22 cellular contexts compared by ENCODE assay signal in genomic region chr11:73197348-73197747, GRCh38. TPM values are rescaled to one million over a fixed set of nuclear protein-coding genes. Genes with fewer than 3 reads are reported as not detected.
DNase-seq lines count a peak whose midpoint lies in the region; ATAC-seq lines count a peak whose summit lies in the region.
"Had no signal": no experiment of that assay in that cellular context is flagged by ENCODE, and none has a peak within 500 bp of the region (broad histone marks: within the 10 kb centered on the region; RNA-seq: fewer than 3 reads in every experiment).

No MANE protein-coding gene starts in this region.

- H3K4me3 ChIP-seq in esophagus (ENCODE audit: low read depth in 1 of 2, low read length in 2 of 2) (no peak overlapping the region), mucosa of rectum (ENCODE audit: low read length in 2 of 2) (no peak overlapping the region)
- H3K4me3 ChIP-seq: right lobe of liver, SK-N-MC had no signal

- H3K36me3 ChIP-seq in esophagus (ENCODE audit: control insufficient read depth in 2 of 2, insufficient read depth in 2 of 2, low read length in 1 of 2) (no peaks in the 10 kb centered on the region), mucosa of rectum (ENCODE audit: control insufficient read depth in 2 of 2, insufficient read depth in 2 of 2, low read length in 2 of 2) (no peaks in the 10 kb centered on the region)
- H3K36me3 ChIP-seq: right lobe of liver had no signal

- 51 to 72% methylated on average over 4 of the region's 4 CpGs for WGBS in esophagus, 2 donors

- H3K27me3 ChIP-seq in esophagus (ENCODE audit: control insufficient read depth in 1 of 2, insufficient read depth in 2 of 2, low read length in 2 of 2) (no peaks in the 10 kb centered on the region), mucosa of rectum (ENCODE audit: control insufficient read depth in 2 of 2, insufficient read depth in 2 of 2, low read length in 2 of 2) (no peaks in the 10 kb centered on the region)
- H3K27me3 ChIP-seq: right lobe of liver had no signal

- peak; percentile 12 for DNase-seq in activated effector memory CD4-positive, alpha-beta T cell treated with anti-CD3 and anti-CD28 coated beads, Interleukin-2, amount 50 U/mL, for 16 hours
- DNase-seq in activated effector memory CD4-positive, alpha-beta T cell treated with Interleukin-2 at 50 U/mL for 16 hours: no peak
- DNase-seq: activated CD4-positive, alpha-beta T cell treated with anti-CD3 and anti-CD28 coated beads for 4 hours; activated T-cell treated with anti-CD3 and anti-CD28 coated beads for 4 hours; DMS153; H7; kidney glomerular epithelial cell; mammary epithelial cell; NCI-H1105 treated with DMSO at 0.1 percent for 48 hours; NCI-H2029 treated with DMSO at 0.1 percent for 48 hours; NCI-H2227 treated with DMSO at 0.1 percent for 48 hours; posterior cingulate gyrus; stimulated activated naive CD4-positive, alpha-beta T cell; T-helper 17 cell had no signal

- no peak overlapping the region for H3K9ac ChIP-seq in mucosa of rectum (ENCODE audit: low read depth in 1 of 2, low read length in 2 of 2)

- ATAC-seq in HG02763 (IDR thresholded peaks at IDR 0.05; ENCODE audit: unreplicated experiment) (no peak), GM21576 (IDR thresholded peaks at IDR 0.05; ENCODE audit: unreplicated experiment) (no peak), HG03469 (IDR thresholded peaks at IDR 0.05; ENCODE audit: unreplicated experiment) (no peak), GM18517 (IDR thresholded peaks at IDR 0.05; ENCODE audit: unreplicated experiment) (no peak)
- ATAC-seq: right lobe of liver, T-helper 17 cell had no signal

- H3K27ac ChIP-seq in esophagus (ENCODE audit: low read depth in 2 of 2, low read length in 1 of 2): peak overlapping the region; percentile 65 to 89
- peak overlapping the region; percentile 71 to 79 for H3K27ac ChIP-seq in mucosa of rectum (ENCODE audit: low read depth in 2 of 2, low read length in 2 of 2)
- H3K27ac ChIP-seq: right lobe of liver, SK-N-MC had no signal

- H3K9me3 ChIP-seq in esophagus (ENCODE audit: control insufficient read depth in 2 of 2, insufficient read depth in 1 of 2, low read depth in 1 of 2, low read length in 1 of 2) (no peaks in the 10 kb centered on the region), mucosa of rectum (ENCODE audit: control insufficient read depth in 2 of 2, low read length in 2 of 2) (no peaks in the 10 kb centered on the region)
- H3K9me3 ChIP-seq: right lobe of liver had no signal

- H3K4me1 ChIP-seq in esophagus (ENCODE audit: control insufficient read depth in 2 of 2, insufficient read depth in 2 of 2, low read length in 1 of 2): peaks cover 10 to 34% of the 10 kb centered on the region in 2 donors
- peaks cover 54 to 63% of the 10 kb centered on the region in 2 donors for H3K4me1 ChIP-seq in mucosa of rectum (ENCODE audit: control insufficient read depth in 2 of 2, insufficient read depth in 2 of 2, low read length in 2 of 2)
- H3K4me1 ChIP-seq: right lobe of liver had no signal

RNA-seq across cellular contexts. Expression of gene P2RY2, which starts 20.7 kb away (rescaled TPM):
- 10 to 100 TPM; 17.8 to 26.0 TPM for polyA plus RNA-seq in esophagus

RNA-seq across cellular contexts. Expression of gene FCHSD2, which starts 55.2 kb away (rescaled TPM):
- 1 to 10 TPM; 3.7 to 4.7 TPM for polyA plus RNA-seq in esophagus
